In genomic region chr1:145991799-145992412, GRCh38 we compare ENCODE assay signal across 8 cellular contexts. TPM values are rescaled to one million over a fixed set of nuclear protein-coding genes. Genes with fewer than 3 reads are reported as not detected.
DNase-seq lines count a peak whose midpoint lies in the region; ATAC-seq and TF ChIP-seq lines count a peak whose summit lies in the region.

No MANE protein-coding gene starts in this region.

- peaks cover 54% of the 10 kb centered on the region for H3K36me3 Mint-ChIP-seq in activated CD4-positive, alpha-beta T cell treated with anti-CD3 and anti-CD28 coated beads, Interleukin-2, amount 10 ng/mL, durations not matched to agents 7 days and 5 days (ENCODE audit: low read depth)
- H3K36me3 Mint-ChIP-seq in activated naive CD8-positive, alpha-beta T cell treated with anti-CD3 and anti-CD28 coated beads for 36 hours: peaks cover 49% of the 10 kb centered on the region

- no peak for DNase-seq in activated CD4-positive, alpha-beta T cell treated with anti-CD3 and anti-CD28 coated beads, Interleukin-2, amount 10 ng/mL, durations not matched to agents 7 days and 5 days
- DNase-seq in activated CD4-positive, alpha-beta T cell treated with anti-CD3 and anti-CD28 coated beads, Interleukin-2, amount 50 U/mL, for 4 hours: no peak
- no peak for DNase-seq in activated naive CD8-positive, alpha-beta T cell treated with anti-CD3 and anti-CD28 coated beads for 36 hours
- no peak for DNase-seq in lower lobe of right lung
- no peak for DNase-seq in stimulated activated CD4-positive, alpha-beta T cell treated with anti-CD3 and anti-CD28 coated beads, Interleukin-12 subunit alpha, Interleukin-12 subunit beta, amount 100 ng/mL, for 4 hours
- DNase-seq in AG08396 (ENCODE audit: low spot score): no peak
- DNase-seq in superior temporal gyrus (ENCODE audit: extremely low spot score): no peak

- H3K27ac ChIP-seq in lower lobe of right lung: peak overlapping the region; percentile 96
- peak overlapping the region; percentile 43 for H3K27ac ChIP-seq in thymus (ENCODE audit: low read depth)

- POLR2A ChIA-PET in activated CD4-positive, alpha-beta T cell treated with anti-CD3 and anti-CD28 coated beads, Interleukin-2, amount 10 ng/mL, durations not matched to agents 7 days and 5 days (lab: Charles Lee): interaction anchor here (1.6 kb wide), 1 partner anchor 12 kb away, joined by 5 read pairs; no protein-coding TSS in a partner anchor

- H3K9me3 Mint-ChIP-seq in activated CD4-positive, alpha-beta T cell treated with anti-CD3 and anti-CD28 coated beads, Interleukin-2, amount 10 ng/mL, durations not matched to agents 7 days and 5 days: no peaks in the 10 kb centered on the region
- no peaks in the 10 kb centered on the region for H3K9me3 Mint-ChIP-seq in activated naive CD8-positive, alpha-beta T cell treated with anti-CD3 and anti-CD28 coated beads for 36 hours

- H3K27me3 Mint-ChIP-seq in activated CD4-positive, alpha-beta T cell treated with anti-CD3 and anti-CD28 coated beads, Interleukin-2, amount 10 ng/mL, durations not matched to agents 7 days and 5 days: no peaks in the 10 kb centered on the region
- no peaks in the 10 kb centered on the region for H3K27me3 Mint-ChIP-seq in activated naive CD8-positive, alpha-beta T cell treated with anti-CD3 and anti-CD28 coated beads for 36 hours

- CTCF ChIA-PET in activated CD4-positive, alpha-beta T cell treated with anti-CD3 and anti-CD28 coated beads, Interleukin-2, amount 10 ng/mL, durations not matched to agents 7 days and 5 days (lab: Charles Lee): interaction anchor here (1.1 to 13.2 kb wide), 4 partner anchors 12 to 134 kb away, joined by 3 to 154 read pairs (median 4); no protein-coding TSS in a partner anchor

- H3K9me3 ChIP-seq in lower lobe of right lung (no peaks in the 10 kb centered on the region), thymus (ENCODE audit: control insufficient read depth) (peaks cover 2% of the 10 kb centered on the region)

- peak overlapping the region; percentile 27 for H3K27ac Mint-ChIP-seq in activated CD4-positive, alpha-beta T cell treated with anti-CD3 and anti-CD28 coated beads, Interleukin-2, amount 10 ng/mL, durations not matched to agents 7 days and 5 days
- peak overlapping the region; percentile 99 for H3K27ac Mint-ChIP-seq in activated naive CD8-positive, alpha-beta T cell treated with anti-CD3 and anti-CD28 coated beads for 36 hours

- peak overlapping the region; percentile 26 for H3K4me3 Mint-ChIP-seq in activated CD4-positive, alpha-beta T cell treated with anti-CD3 and anti-CD28 coated beads, Interleukin-2, amount 10 ng/mL, durations not matched to agents 7 days and 5 days
- peak overlapping the region; percentile 95 for H3K4me3 Mint-ChIP-seq in activated naive CD8-positive, alpha-beta T cell treated with anti-CD3 and anti-CD28 coated beads for 36 hours

- ATAC-seq in lower lobe of right lung: peak in 1 of 2 donors; percentile 18

- WGBS in thymus: 92% methylated on average over 9 of the region's 9 CpGs

- H3K4me1 Mint-ChIP-seq in activated CD4-positive, alpha-beta T cell treated with anti-CD3 and anti-CD28 coated beads, Interleukin-2, amount 10 ng/mL, durations not matched to agents 7 days and 5 days: peaks cover 59% of the 10 kb centered on the region
- H3K4me1 Mint-ChIP-seq in activated naive CD8-positive, alpha-beta T cell treated with anti-CD3 and anti-CD28 coated beads for 36 hours: peaks cover 63% of the 10 kb centered on the region

- TF ChIP-seq CTCF in lower lobe of right lung (IDR thresholded peaks at IDR 0.05): no peak

- H3K4me1 ChIP-seq in lower lobe of right lung (peaks cover 35% of the 10 kb centered on the region), thymus (ENCODE audit: control insufficient read depth, insufficient read depth, low read length) (peaks cover 5% of the 10 kb centered on the region)

- intact Hi-C loops in lower lobe of right lung (cut with DNase I): no loop called here

- H3K36me3 ChIP-seq in lower lobe of right lung (peaks cover 34% of the 10 kb centered on the region), thymus (ENCODE audit: control insufficient read depth, insufficient read depth) (peaks cover 31% of the 10 kb centered on the region)

- H3K27me3 ChIP-seq in lower lobe of right lung (ENCODE audit: low read depth) (no peaks in the 10 kb centered on the region), thymus (ENCODE audit: control insufficient read depth, insufficient read depth) (no peaks in the 10 kb centered on the region)

- H3K4me3 ChIP-seq in lower lobe of right lung: peak overlapping the region; percentile 75
- peak overlapping the region; percentile 92 for H3K4me3 ChIP-seq in thymus (ENCODE audit: low read length)

RNA-seq across cellular contexts. Expression of gene TXNIP, which starts 4.5 kb away (rescaled TPM):
- 100 to 1,000 TPM; 240 to 262 TPM for total RNA-seq in activated CD4-positive, alpha-beta T cell treated with anti-CD3 and anti-CD28 coated beads, Interleukin-2, amount 10 ng/mL, durations not matched to agents 7 days and 5 days
- 100 to 1,000 TPM; 228 to 231 TPM for total RNA-seq in activated naive CD8-positive, alpha-beta T cell treated with anti-CD3 and anti-CD28 coated beads for 36 hours
- total RNA-seq in lower lobe of right lung: 1,554 TPM
- polyA plus RNA-seq in thymus: 1,022 TPM

RNA-seq across cellular contexts. Expression of gene POLR3GL, which starts 27.4 kb away (rescaled TPM):
- 10 to 100 TPM; 27.3 to 29.2 TPM for total RNA-seq in activated CD4-positive, alpha-beta T cell treated with anti-CD3 and anti-CD28 coated beads, Interleukin-2, amount 10 ng/mL, durations not matched to agents 7 days and 5 days
- total RNA-seq in activated naive CD8-positive, alpha-beta T cell treated with anti-CD3 and anti-CD28 coated beads for 36 hours: 10 to 100 TPM; 21.1 to 21.9 TPM
- total RNA-seq in lower lobe of right lung: 25.4 TPM
- polyA plus RNA-seq in thymus: 89.6 TPM

RNA-seq across cellular contexts. Expression of gene ANKRD34A, which starts 27.5 kb away (rescaled TPM):
- 1 to 10 TPM; 2.0 to 2.2 TPM for total RNA-seq in activated CD4-positive, alpha-beta T cell treated with anti-CD3 and anti-CD28 coated beads, Interleukin-2, amount 10 ng/mL, durations not matched to agents 7 days and 5 days
- 10 to 100 TPM in 1 of 2 experiments, 1 to 10 TPM in 1; 9.3 to 10.3 TPM for total RNA-seq in activated naive CD8-positive, alpha-beta T cell treated with anti-CD3 and anti-CD28 coated beads for 36 hours
- 0.41 TPM for total RNA-seq in lower lobe of right lung
- polyA plus RNA-seq in thymus: 0.89 TPM

RNA-seq across cellular contexts. Expression of gene HJV, which starts 29.6 kb away (rescaled TPM):
- total RNA-seq in activated CD4-positive, alpha-beta T cell treated with anti-CD3 and anti-CD28 coated beads, Interleukin-2, amount 10 ng/mL, durations not matched to agents 7 days and 5 days: not detected
- total RNA-seq in activated naive CD8-positive, alpha-beta T cell treated with anti-CD3 and anti-CD28 coated beads for 36 hours: not detected
- total RNA-seq in lower lobe of right lung: not detected
- polyA plus RNA-seq in thymus: 0.62 TPM

RNA-seq across cellular contexts. Expression of gene LIX1L, which starts 34.1 kb away (rescaled TPM):
- total RNA-seq in activated CD4-positive, alpha-beta T cell treated with anti-CD3 and anti-CD28 coated beads, Interleukin-2, amount 10 ng/mL, durations not matched to agents 7 days and 5 days: 10 to 100 TPM; 49.5 to 57.5 TPM
- 10 to 100 TPM; 37.6 to 38.3 TPM for total RNA-seq in activated naive CD8-positive, alpha-beta T cell treated with anti-CD3 and anti-CD28 coated beads for 36 hours
- total RNA-seq in lower lobe of right lung: 30.9 TPM
- polyA plus RNA-seq in thymus: 22.0 TPM
